In genomic region chr17:82805823-82806222, GRCh38 we compare ENCODE assay signal across 1 cellular context.
A peak's percentile ranks its signal among the peaks of the same experiment; 100 is the strongest.
TF ChIP-seq lines count a peak whose summit lies in the region.

No MANE protein-coding gene starts in this region.

TF ChIP-seq in GM12878, 131 proteins besides CTCF, POLR2A, EP300 and RAD21:
- TF ChIP-seq EGR1 (IDR thresholded peaks at IDR 0.05; ENCODE audit: borderline replicate concordance in 1 of 2, low read depth in 2 of 2, low read length in 2 of 2) (no peak), BCL3 (IDR thresholded peaks at IDR 0.05; ENCODE audit: borderline replicate concordance, insufficient read depth, low read depth, low read length, poor library complexity, severe bottlenecking) (peak; percentile 88), KLF5 (IDR thresholded peaks at IDR 0.05; ENCODE audit: partially characterized antibody) (no peak), BHLHE40 (IDR thresholded peaks at IDR 0.05; ENCODE audit: borderline replicate concordance in 1 of 2, low read depth in 2 of 2, low read length in 1 of 2) (no peak), MYB (IDR thresholded peaks at IDR 0.05; ENCODE audit: borderline replicate concordance, low read depth, low read length) (no peak), CBX5 (IDR thresholded peaks at IDR 0.05; ENCODE audit: low read depth) (no peak)
